ENCODE assay signal across 10 cellular contexts in the genomic region with DNA sequence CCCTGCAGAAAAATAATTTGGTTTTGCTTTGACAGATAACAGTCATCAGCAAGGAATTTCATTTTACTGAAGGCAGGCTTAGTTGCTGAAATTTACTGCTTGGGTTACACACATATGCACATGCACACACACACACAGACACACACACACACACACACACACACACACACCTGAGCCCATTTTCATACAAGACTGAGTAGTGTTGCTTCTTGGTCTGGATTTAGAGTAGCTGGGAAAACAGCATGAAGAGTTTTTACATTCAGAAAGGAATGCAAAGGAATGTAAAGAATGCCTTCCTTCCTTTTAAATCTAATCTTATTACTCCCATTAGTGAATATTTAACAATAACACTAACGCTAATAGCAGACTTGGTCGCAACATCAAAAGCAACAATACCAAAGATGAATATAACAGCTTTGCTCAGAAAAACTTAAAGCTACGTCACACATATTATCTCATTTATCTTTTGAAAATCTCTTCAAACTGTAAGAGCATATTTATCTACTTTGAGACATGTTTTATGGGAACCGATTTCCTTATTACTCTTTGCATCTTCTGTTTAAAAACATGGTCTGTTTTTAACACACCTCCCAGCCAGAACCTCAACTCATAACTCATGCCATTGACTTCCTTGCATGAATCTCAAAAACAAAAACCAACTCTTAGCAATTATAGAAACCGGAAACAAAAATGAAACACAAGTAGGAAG. TPM values are rescaled to one million over a fixed set of nuclear protein-coding genes. Genes with fewer than 3 reads are reported as not detected.
DNase-seq lines count a peak whose midpoint lies in the region; ATAC-seq and TF ChIP-seq lines count a peak whose summit lies in the region.
"Had no signal": no experiment of that assay in that cellular context is flagged by ENCODE, and none has a peak within 500 bp of the region (broad histone marks: within the 10 kb centered on the region; RNA-seq: fewer than 3 reads in every experiment).

No MANE protein-coding gene starts in this region.

- H3K36me3 ChIP-seq in BLaER1: peaks cover 68% of the 10 kb centered on the region
- peaks cover 61% of the 10 kb centered on the region for H3K36me3 ChIP-seq in SU-DHL-6 (ENCODE audit: low read length)
- H3K36me3 ChIP-seq: gastroesophageal sphincter had no signal

- peak overlapping the region; percentile 87 to 96 (median 94) for H3K27ac Mint-ChIP-seq in immature natural killer cell

- peaks cover 34% of the 10 kb centered on the region for H3K4me1 ChIP-seq in BLaER1

- peak in 2 of 3 donors; percentile 36 to 45 for DNase-seq in immature natural killer cell
- DNase-seq in stimulated activated naive CD4-positive, alpha-beta T cell treated with Interleukin-2 at 50 U/mL for 16 hours (lab: John Stamatoyannopoulos, UW): no peak
- DNase-seq in NCI-H2029 treated with DMSO at 0.1 percent for 48 hours (lab: John Stamatoyannopoulos, UW): no peak

- H3K4me3 ChIP-seq in BLaER1: no peak overlapping the region
- no peak overlapping the region for H3K4me3 ChIP-seq in SU-DHL-6 (ENCODE audit: insufficient read depth, low read length, poor library complexity, severe bottlenecking)
- H3K4me3 ChIP-seq: gastroesophageal sphincter, SK-N-MC had no signal

- no peak overlapping the region for H2AFZ ChIP-seq in SU-DHL-6 (ENCODE audit: low read depth, low read length, severe bottlenecking)

- H3K36me3 Mint-ChIP-seq in immature natural killer cell: peaks cover 0 to 23% (median 6%) of the 10 kb centered on the region in 3 donors

- no peak for TF ChIP-seq CTCF in SU-DHL-6 (IDR thresholded peaks at IDR 0.05; ENCODE audit: insufficient read depth, low read length, poor library complexity, severe bottlenecking)

- H3K9me3 ChIP-seq in BLaER1 (peaks cover 29% of the 10 kb centered on the region), SU-DHL-6 (ENCODE audit: insufficient read depth, low read length) (no peaks in the 10 kb centered on the region)
- H3K9me3 ChIP-seq: gastroesophageal sphincter had no signal

- peak overlapping the region; percentile 58 for H3K4me2 ChIP-seq in BLaER1
- H3K4me2 ChIP-seq in SU-DHL-6 (ENCODE audit: low read depth, low read length, poor library complexity, severe bottlenecking): peak overlapping the region; percentile 16

- H3K9me2 ChIP-seq in SU-DHL-6 (replicated peaks; ENCODE audit: insufficient read depth, low read length): no peaks in the 10 kb centered on the region

- peaks cover 56% of the 10 kb centered on the region for H4K20me1 ChIP-seq in BLaER1
- peaks cover 27% of the 10 kb centered on the region for H4K20me1 ChIP-seq in SU-DHL-6 (ENCODE audit: low read depth, low read length)

- peaks cover 84 to 97% of the 10 kb centered on the region in 2 donors for H3K4me1 Mint-ChIP-seq in immature natural killer cell

- H3K27me3 ChIP-seq in BLaER1: no peaks in the 10 kb centered on the region
- H3K27me3 ChIP-seq in SU-DHL-6 (ENCODE audit: low read length): no peaks in the 10 kb centered on the region
- H3K27me3 ChIP-seq: gastroesophageal sphincter had no signal

- H3K9ac ChIP-seq in BLaER1 (no peak overlapping the region), SU-DHL-6 (ENCODE audit: low read length) (no peak overlapping the region)

- ATAC-seq in GM21529 (IDR thresholded peaks at IDR 0.05; ENCODE audit: unreplicated experiment) (peak; percentile 46), GM21360 (IDR thresholded peaks at IDR 0.05; ENCODE audit: unreplicated experiment) (no peak), HG02884 (IDR thresholded peaks at IDR 0.05; ENCODE audit: unreplicated experiment) (no peak)
- ATAC-seq: gastroesophageal sphincter had no signal

- H3K9me3 Mint-ChIP-seq in immature natural killer cell: no peaks in the 10 kb centered on the region

- H3K27me3 Mint-ChIP-seq in immature natural killer cell (ENCODE audit: low read depth in 3 of 3): peaks cover 0 to 7% (median 0%) of the 10 kb centered on the region in 3 donors

- peaks cover 22% of the 10 kb centered on the region for H3F3A ChIP-seq in SU-DHL-6 (ENCODE audit: insufficient read depth)

- peaks cover 100% of the 10 kb centered on the region for H3K79me2 ChIP-seq in SU-DHL-6 (ENCODE audit: insufficient read depth, low read length)

- 0 out of 2 replicates have a peak overlapping the region, but pooled peaks have one; percentile 20 for H3K27ac ChIP-seq in BLaER1
- H3K27ac ChIP-seq in SU-DHL-6 (ENCODE audit: low read depth, low read length): peak overlapping the region; percentile 62
- H3K27ac ChIP-seq: SK-N-MC had no signal

- H3K4me3 Mint-ChIP-seq in immature natural killer cell: peak overlapping the region; percentile 69 to 82 (median 77)

RNA-seq across cellular contexts. Expression of gene RFTN1, which starts 32.5 kb away (rescaled TPM):
- 100 to 1,000 TPM in 2 of 3 donors, 10 to 100 TPM in 1; 96.5 to 194 (median 109) TPM for polyA plus RNA-seq in immature natural killer cell

Comparison
In these comparisons a context has a peak if more than half of its experiments do, and no peak if none do; other contexts are left out.
1. DNase-seq: peak in immature natural killer cell (2 of 3); none in stimulated activated naive CD4-positive, alpha-beta T cell treated with Interleukin-2 at 50 U/mL for 16 hours (single experiment) and NCI-H2029 treated with DMSO at 0.1 percent for 48 hours (single experiment).